ENCODE assay signal across 14 cellular contexts in the genomic region with DNA sequence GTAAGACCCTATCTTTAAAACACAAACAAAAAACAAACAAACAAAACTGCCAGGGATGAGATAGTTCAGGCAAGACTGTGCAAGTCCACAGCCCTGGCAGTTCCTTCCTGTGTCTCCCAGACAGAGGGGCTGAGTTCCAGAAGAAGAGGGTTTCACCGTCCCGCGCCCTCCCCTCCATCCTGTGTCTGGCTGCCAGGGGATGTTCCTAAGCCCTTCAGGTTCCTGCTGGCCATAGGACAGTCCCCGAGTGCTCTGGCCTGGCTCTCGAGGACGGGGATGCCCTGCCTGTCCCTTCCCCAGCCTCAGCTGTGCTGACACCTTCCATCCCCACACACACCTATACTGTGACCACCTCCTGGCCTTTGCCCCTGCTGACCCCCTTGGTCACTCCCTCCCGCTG.
"Had no signal": no experiment of that assay in that cellular context is flagged by ENCODE, and none has a peak within 500 bp of the region (broad histone marks: within the 10 kb centered on the region; RNA-seq: fewer than 3 reads in every experiment).

No MANE protein-coding gene starts in this region.

- H3K27me3 ChIP-seq: colonic mucosa, upper lobe of left lung, uterus had no signal

- H3K27ac Mint-ChIP-seq: dendritic cell treated with granulocyte-macrophage colony-stimulating factor and Interleukin-4, amounts not matched to agents 40 ng/mL and 50 ng/mL, for 4 days; naive thymus-derived CD8-positive, alpha-beta T cell; nephron progenitor cell; stimulated activated effector memory CD8-positive, alpha-beta T cell treated with anti-CD3 and anti-CD28 coated beads, Interleukin-12 subunit alpha, Interleukin-12 subunit beta, amount 100 ng/mL, for 72 hours had no signal

- H3K4me2 ChIP-seq: smooth muscle cell had no signal

- DNase-seq: esophagus squamous epithelium had no signal

- H3K9me3 ChIP-seq: colonic mucosa, esophagus squamous epithelium, heart right ventricle, left lung, psoas muscle, thoracic aorta, tibial nerve, upper lobe of left lung, uterus had no signal

- H3K27ac ChIP-seq: colonic mucosa, esophagus squamous epithelium, heart right ventricle, left lung, psoas muscle, thoracic aorta, tibial nerve, upper lobe of left lung, uterus had no signal

- H3K4me3 ChIP-seq: colonic mucosa, esophagus squamous epithelium, heart right ventricle, left lung, psoas muscle, smooth muscle cell, thoracic aorta, tibial nerve, upper lobe of left lung, uterus had no signal

- H3K36me3 Mint-ChIP-seq: naive thymus-derived CD8-positive, alpha-beta T cell; stimulated activated effector memory CD8-positive, alpha-beta T cell treated with anti-CD3 and anti-CD28 coated beads, Interleukin-12 subunit alpha, Interleukin-12 subunit beta, amount 100 ng/mL, for 72 hours had no signal

- H3K4me1 ChIP-seq: colonic mucosa, esophagus squamous epithelium, heart right ventricle, psoas muscle, tibial nerve, upper lobe of left lung, uterus had no signal

- H3K9me3 Mint-ChIP-seq: dendritic cell treated with granulocyte-macrophage colony-stimulating factor and Interleukin-4, amounts not matched to agents 40 ng/mL and 50 ng/mL, for 4 days; naive thymus-derived CD8-positive, alpha-beta T cell; stimulated activated effector memory CD8-positive, alpha-beta T cell treated with anti-CD3 and anti-CD28 coated beads, Interleukin-12 subunit alpha, Interleukin-12 subunit beta, amount 100 ng/mL, for 72 hours had no signal

- H3K36me3 ChIP-seq: colonic mucosa, esophagus squamous epithelium, heart right ventricle, left lung, thoracic aorta, tibial nerve, upper lobe of left lung, uterus had no signal

- H3K4me3 Mint-ChIP-seq: dendritic cell treated with granulocyte-macrophage colony-stimulating factor and Interleukin-4, amounts not matched to agents 40 ng/mL and 50 ng/mL, for 4 days; naive thymus-derived CD8-positive, alpha-beta T cell; nephron progenitor cell; stimulated activated effector memory CD8-positive, alpha-beta T cell treated with anti-CD3 and anti-CD28 coated beads, Interleukin-12 subunit alpha, Interleukin-12 subunit beta, amount 100 ng/mL, for 72 hours had no signal
